Comparison of ENCODE assay signal across 21 cellular contexts in the genomic region with DNA sequence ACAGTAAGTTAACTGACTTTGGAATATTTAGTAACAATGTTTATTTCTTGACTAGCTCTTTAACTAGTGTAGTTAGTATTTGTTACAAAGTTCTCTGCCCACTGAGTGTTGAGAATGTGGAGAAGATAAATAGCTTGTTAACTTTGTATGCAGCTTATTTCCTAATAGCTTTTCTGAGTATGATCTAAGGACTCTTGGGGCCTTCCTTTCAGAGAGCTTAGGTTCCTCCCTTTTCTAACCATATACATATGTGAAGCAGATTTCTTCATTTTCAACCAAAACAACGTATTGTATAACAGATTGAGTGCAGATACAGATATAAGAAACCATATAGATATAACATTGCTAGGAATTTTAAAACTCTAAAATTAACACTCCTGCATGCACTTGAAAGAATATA.
"Had no signal": no experiment of that assay in that cellular context is flagged by ENCODE, and none has a peak within 500 bp of the region (broad histone marks: within the 10 kb centered on the region; RNA-seq: fewer than 3 reads in every experiment).

No MANE protein-coding gene starts in this region.

- DNase-seq: immature natural killer cell; left ventricle myocardium inferior; midbrain; mucosa of descending colon; naive thymus-derived CD4-positive, alpha-beta T cell; ovary; right lobe of liver; stimulated activated CD4-positive, alpha-beta T cell treated with anti-CD3 and anti-CD28 coated beads, Interleukin-1b, Interleukin-23, amount 100 ng/mL, for 48 hours; stimulated activated CD4-positive, alpha-beta T cell treated with anti-CD3 and anti-CD28 coated beads, Interleukin-2, amount 100 ng/mL, for 48 hours; stimulated activated CD4-positive, alpha-beta T cell treated with anti-CD3 and anti-CD28 coated beads, Interleukin-4, amount 100 ng/mL, for 4 hours; stimulated activated CD8-positive, alpha-beta memory T cell treated with anti-CD3 and anti-CD28 coated beads, Interleukin-4, amount 100 ng/mL, for 48 hours; stimulated activated naive CD4-positive, alpha-beta T cell treated with Interleukin-2 at 50 U/mL for 16 hours; stimulated activated naive CD8-positive, alpha-beta T cell treated with anti-CD3 and anti-CD28 coated beads, Interleukin-15, amount 100 ng/mL, for 72 hours; substantia nigra; uterus had no signal

- H3K4me3 ChIP-seq: left ventricle myocardium inferior, lung, mucosa of descending colon, ovary, right atrium auricular region, right lobe of liver, smooth muscle cell, tibial nerve, uterus had no signal

- H3K9me3 ChIP-seq: mucosa of descending colon, ovary, right atrium auricular region, right lobe of liver, uterus had no signal

- H3K36me3 ChIP-seq: ovary, right lobe of liver had no signal

- H3K4me1 ChIP-seq: right atrium auricular region, right lobe of liver, uterus had no signal

- ATAC-seq: mucosa of descending colon; naive thymus-derived CD4-positive, alpha-beta T cell; natural killer cell treated with Interleukin-12 subunit alpha and Interleukin-12 subunit beta and Interleukin-15 and Interleukin-18, amount 100 ng/mL, for 72 hours; right lobe of liver; stimulated activated memory B cell treated with anti-CD40 and anti-IgM and Interleukin-4, amounts not matched to agents 10 μg/mL and 1 μg/mL and 100 μg/mL, for 72 hours; stimulated activated naive CD8-positive, alpha-beta T cell treated with anti-CD3 and anti-CD28 coated beads, Interleukin-15, amount 100 ng/mL, for 72 hours had no signal

- H3K27ac ChIP-seq: left ventricle myocardium inferior, ovary, right atrium auricular region, right lobe of liver, tibial nerve, uterus had no signal

- H3K27me3 ChIP-seq: ovary, right atrium auricular region, right lobe of liver, tibial nerve, uterus had no signal
